Comparison of ENCODE assay signal across 26 cellular contexts in genomic region chr5:61724102-61724501, GRCh38.
"Had no signal": no experiment of that assay in that cellular context is flagged by ENCODE, and none has a peak within 500 bp of the region (broad histone marks: within the 10 kb centered on the region; RNA-seq: fewer than 3 reads in every experiment).

No MANE protein-coding gene starts in this region.

- H3K4me3 ChIP-seq: stomach, suprapubic skin, testis, thoracic aorta, thyroid gland, tibial artery, tibial nerve, transverse colon, upper lobe of left lung, upper lobe of right lung, uterus, vagina had no signal

- H3K9me3 ChIP-seq: suprapubic skin, testis, thoracic aorta, thyroid gland, upper lobe of right lung, uterus had no signal

- H3K4me1 ChIP-seq: stomach, suprapubic skin, testis, thyroid gland, tibial artery, tibial nerve, transverse colon, upper lobe of left lung, upper lobe of right lung, uterus, vagina had no signal

- H3K36me3 ChIP-seq: stomach, suprapubic skin, thoracic aorta, thyroid gland, tibial artery, tibial nerve, transverse colon, upper lobe of left lung, upper lobe of right lung, uterus, vagina had no signal

- ATAC-seq: stimulated activated effector memory CD8-positive, alpha-beta T cell treated with anti-CD3 and anti-CD28 coated beads, Interleukin-12 subunit alpha, Interleukin-12 subunit beta, amount 100 ng/mL, for 72 hours; stimulated activated memory B cell treated with anti-CD40 and anti-IgM and Interleukin-4, amounts not matched to agents 10 μg/mL and 1 μg/mL and 100 μg/mL, for 72 hours; stimulated activated naive B cell treated with anti-CD40 and anti-IgM and Interleukin-4, amounts not matched to agents 10 μg/mL and 1 μg/mL and 100 μg/mL, for 72 hours; stimulated activated naive CD8-positive, alpha-beta T cell treated with anti-CD3 and anti-CD28 coated beads, Interleukin-15, amount 100 ng/mL, for 72 hours; stimulated activated naive CD8-positive, alpha-beta T cell treated with anti-CD3 and anti-CD28 coated beads, Interleukin-15, Interleukin-2, amounts not matched to agents 100 U/mL and 50 U/mL, for 24 hours; upper lobe of right lung had no signal

- H3K27me3 ChIP-seq: suprapubic skin, testis, thyroid gland, tibial nerve, transverse colon, upper lobe of left lung, upper lobe of right lung, uterus, vagina had no signal

- H3K27ac ChIP-seq: stomach, suprapubic skin, testis, thoracic aorta, thyroid gland, tibial artery, tibial nerve, transverse colon, upper lobe of left lung, upper lobe of right lung, uterus, vagina had no signal

- DNase-seq: stimulated activated CD4-positive, alpha-beta T cell treated with anti-CD3 and anti-CD28 coated beads, Interleukin-2, amount 100 ng/mL, for 48 hours; stimulated activated CD4-positive, alpha-beta T cell treated with anti-CD3 and anti-CD28 coated beads, Interleukin-4, amount 100 ng/mL, for 1 hour; stimulated activated CD4-positive, alpha-beta T cell treated with anti-CD3 and anti-CD28 coated beads, Interleukin-4, amount 100 ng/mL, for 24 hours; stimulated activated CD4-positive, alpha-beta T cell treated with anti-CD3 and anti-CD28 coated beads, Interleukin-4, amount 100 ng/mL, for 4 hours; stimulated activated CD8-positive, alpha-beta memory T cell treated with anti-CD3 and anti-CD28 coated beads, Interleukin-4, amount 100 ng/mL, for 48 hours; stimulated activated naive B cell treated with anti-CD40 and anti-IgM and Interleukin-4, amounts not matched to agents 10 μg/mL and 1 μg/mL and 100 μg/mL, for 72 hours; stimulated activated naive CD4-positive, alpha-beta T cell; stimulated activated naive CD4-positive, alpha-beta T cell treated with Interleukin-2 at 50 U/mL for 16 hours; stimulated activated naive CD8-positive, alpha-beta T cell treated with anti-CD3 and anti-CD28 coated beads, Interleukin-15, amount 100 ng/mL, for 72 hours; stimulated activated naive CD8-positive, alpha-beta T cell treated with anti-CD3 and anti-CD28 coated beads, Interleukin-15, Interleukin-2, amounts not matched to agents 100 U/mL and 50 U/mL, for 24 hours; stomach; substantia nigra; testis; thyroid gland; tibial artery; transverse colon; trophoblast cell; upper lobe of left lung; upper lobe of right lung; uterus had no signal
